In genomic region chr4:153294631-153295030, GRCh38 we compare ENCODE assay signal across 1 cellular context.
TF ChIP-seq lines count a peak whose summit lies in the region.

No MANE protein-coding gene starts in this region.

TF ChIP-seq in K562, 482 proteins besides CTCF, POLR2A, EP300 and RAD21:
- TF ChIP-seq CBX8 (IDR thresholded peaks at IDR 0.05; ENCODE audit: borderline replicate concordance, extremely low read depth, low read depth, low read length, poor library complexity, severe bottlenecking) (peak; percentile 74), WHSC1 (IDR thresholded peaks at IDR 0.05; ENCODE audit: low read length) (no peak)
